In the genomic region with DNA sequence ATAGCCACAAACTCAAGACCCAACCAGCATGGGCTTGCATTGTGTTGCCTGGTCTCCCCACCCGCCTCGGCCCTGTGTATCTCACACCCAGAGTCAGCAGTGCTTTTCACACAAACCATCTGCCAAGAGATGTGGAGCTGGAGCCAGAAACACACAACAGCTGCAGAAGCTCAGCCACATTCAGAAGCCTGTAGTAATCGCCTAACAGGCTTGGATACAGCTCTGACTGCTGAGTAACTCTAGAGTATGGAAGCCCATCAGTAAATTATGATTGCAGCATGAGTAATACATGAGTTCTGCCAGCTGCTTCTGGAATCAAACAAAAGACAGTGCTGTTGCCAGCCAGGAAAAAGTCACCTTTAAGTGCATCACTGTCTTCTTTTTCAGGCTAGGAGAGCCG, we compare ENCODE assay signal across 8 cellular contexts. TPM values are rescaled to one million over a fixed set of nuclear protein-coding genes. Genes with fewer than 3 reads are reported as not detected.
DNase-seq lines count a peak whose midpoint lies in the region; ATAC-seq and TF ChIP-seq lines count a peak whose summit lies in the region.

No MANE protein-coding gene starts in this region.

- ATAC-seq in GM19395 (IDR thresholded peaks at IDR 0.05; ENCODE audit: unreplicated experiment) = no peak
- ATAC-seq in GM19351 (IDR thresholded peaks at IDR 0.05; ENCODE audit: unreplicated experiment) = no peak

- H2AFZ ChIP-seq in hepatocyte = no peak overlapping the region

- H3K27ac ChIP-seq in hepatocyte (peak overlapping the region; percentile 66), stomach smooth muscle (ENCODE audit: low read length) (peak overlapping the region; percentile 62)

- DNase-seq in HT-29 (ENCODE audit: low spot score) (peak; percentile 42), amniotic stem cell (lab: John Stamatoyannopoulos, UW) (peak; percentile 66), hepatocyte (ENCODE audit: low spot score) (peak; percentile 62), NCI-H748 (lab: John Stamatoyannopoulos, UW; ENCODE audit: unreplicated experiment) (no peak), UCSD-AML1 (lab: John Stamatoyannopoulos, UW; ENCODE audit: unreplicated experiment) (no peak)

- H3K9ac ChIP-seq in stomach smooth muscle (ENCODE audit: low read length in 2 of 2) = no peak overlapping the region

- H3K36me3 ChIP-seq in hepatocyte (replicated peaks; ENCODE audit: insufficient read depth, low read depth) (no peaks in the 10 kb centered on the region), stomach smooth muscle (ENCODE audit: control insufficient read depth in 2 of 2, insufficient read depth in 2 of 2, low read length in 2 of 2) (no peaks in the 10 kb centered on the region)

- H3K27me3 ChIP-seq in hepatocyte (no peaks in the 10 kb centered on the region), stomach smooth muscle (ENCODE audit: control insufficient read depth in 1 of 2, insufficient read depth in 2 of 2, low read length in 2 of 2) (no peaks in the 10 kb centered on the region)

- no peak overlapping the region for H3K4me2 ChIP-seq in hepatocyte

- no peaks in the 10 kb centered on the region for H4K20me1 ChIP-seq in hepatocyte (ENCODE audit: insufficient read depth, poor library complexity, severe bottlenecking)

- WGBS in hepatocyte (ENCODE audit: low lambda C conversion rate, missing lambda C conversion rate) = 62% methylated on average over 4 of the region's 4 CpGs

- no peak for TF ChIP-seq CTCF in hepatocyte (IDR thresholded peaks at IDR 0.05; ENCODE audit: poor library complexity)

- H3K4me1 ChIP-seq in hepatocyte (ENCODE audit: insufficient read depth) (no peaks in the 10 kb centered on the region), stomach smooth muscle (ENCODE audit: control insufficient read depth, insufficient read depth, low read length) (peaks cover 15% of the 10 kb centered on the region)

- H3K9me2 ChIP-seq in hepatocyte (replicated peaks; ENCODE audit: insufficient read depth) = no peaks in the 10 kb centered on the region

- H3K9me3 ChIP-seq in hepatocyte (ENCODE audit: low read depth) (no peaks in the 10 kb centered on the region), stomach smooth muscle (ENCODE audit: control insufficient read depth in 2 of 2, low read length in 2 of 2) (no peaks in the 10 kb centered on the region)

- no peaks in the 10 kb centered on the region for H3K79me2 ChIP-seq in hepatocyte

- no peak overlapping the region for H3K4me3 ChIP-seq in hepatocyte
- H3K4me3 ChIP-seq in stomach smooth muscle (ENCODE audit: low read length in 2 of 2) = peak overlapping the region in 1 of 2 donors; percentile 22

RNA-seq across cellular contexts. Expression of a gene that starts 16.0 kb away (rescaled TPM):
- total RNA-seq in HT-29 (2014; rRNA removed; shearing (Covaris generic)) = 0.15 and 0.23 TPM in 2 replicates
- 3.9 and 5.6 TPM in 2 replicates for total RNA-seq in hepatocyte
- polyA plus RNA-seq in hepatocyte = 2.0 TPM in 2 replicates

Comparison
In these comparisons a context has a peak if more than half of its experiments do, and no peak if none do; other contexts are left out.
1. DNase-seq: peak in HT-29 (single experiment), amniotic stem cell (single experiment) and hepatocyte (single experiment); none in NCI-H748 (single experiment) and UCSD-AML1 (single experiment).